22 cellular contexts compared by ENCODE assay signal in genomic region chr1:151037032-151037431, GRCh38.
"Had no signal": no experiment of that assay in that cellular context is flagged by ENCODE, and none has a peak within 500 bp of the region (broad histone marks: within the 10 kb centered on the region; RNA-seq: fewer than 3 reads in every experiment).

No MANE protein-coding gene starts in this region.

- H3K27ac ChIP-seq: gastrocnemius medialis, heart right ventricle, testis, WERI-Rb-1 had no signal

- H3K9me2 ChIP-seq: SK-N-SH had no signal

- H3K4me1 ChIP-seq: gastrocnemius medialis, prostate gland, testis had no signal

- H3K4me3 Mint-ChIP-seq: activated CD8-positive, alpha-beta T cell treated with anti-CD3 and anti-CD28 coated beads for 36 hours; activated T-cell treated with anti-CD3 and anti-CD28 coated beads, Interleukin-2, amount 50 U/mL, for 4 hours; memory B cell; natural killer cell treated with Interleukin-12 subunit alpha and Interleukin-12 subunit beta and Interleukin-15 and Interleukin-18, amount 100 ng/mL, for 72 hours; stimulated activated naive CD8-positive, alpha-beta T cell treated with anti-CD3 and anti-CD28 coated beads, Interleukin-15, Interleukin-2, amounts not matched to agents 100 ng/mL and 50 ng/mL, for 24 hours had no signal

- H3K4me2 ChIP-seq: SK-N-SH, smooth muscle cell had no signal

- H3K36me3 ChIP-seq: prostate gland had no signal

- DNase-seq: activated CD4-positive, alpha-beta T cell treated with anti-CD3 and anti-CD28 coated beads for 4 hours; activated CD8-positive, alpha-beta T cell treated with anti-CD3 and anti-CD28 coated beads for 36 hours; activated effector memory CD4-positive, alpha-beta T cell treated with Interleukin-2 at 50 U/mL for 16 hours; activated T-cell treated with anti-CD3 and anti-CD28 coated beads, Interleukin-2, amount 50 U/mL, for 4 hours; central memory CD4-positive, alpha-beta T cell; cortex of kidney; effector CD8-positive, alpha-beta T cell; gastrocnemius medialis; heart right ventricle; islet precursor cell; right cardiac atrium; SK-N-SH; T-helper 1 cell; testis; WERI-Rb-1 had no signal

- H3K4me1 Mint-ChIP-seq: memory B cell had no signal

- H3K9me3 ChIP-seq: gastrocnemius medialis, heart right ventricle, prostate gland, SK-N-SH, testis had no signal

- H3K27me3 Mint-ChIP-seq: activated CD8-positive, alpha-beta T cell treated with anti-CD3 and anti-CD28 coated beads for 36 hours; memory B cell; natural killer cell treated with Interleukin-12 subunit alpha and Interleukin-12 subunit beta and Interleukin-15 and Interleukin-18, amount 100 ng/mL, for 72 hours; stimulated activated naive CD8-positive, alpha-beta T cell treated with anti-CD3 and anti-CD28 coated beads, Interleukin-15, Interleukin-2, amounts not matched to agents 100 ng/mL and 50 ng/mL, for 24 hours had no signal

- ATAC-seq: activated CD8-positive, alpha-beta T cell treated with anti-CD3 and anti-CD28 coated beads for 36 hours; activated naive CD4-positive, alpha-beta T cell treated with anti-CD3 and anti-CD28 coated beads, Interleukin-2, amount 50 U/mL, for 72 hours; activated T-cell treated with anti-CD3 and anti-CD28 coated beads, Interleukin-2, amount 50 U/mL, for 4 hours; gastrocnemius medialis; heart right ventricle; left lobe of liver; natural killer cell treated with Interleukin-12 subunit alpha and Interleukin-12 subunit beta and Interleukin-15 and Interleukin-18, amount 100 ng/mL, for 72 hours; right cardiac atrium had no signal

- H3K27ac Mint-ChIP-seq: activated CD8-positive, alpha-beta T cell treated with anti-CD3 and anti-CD28 coated beads for 36 hours; memory B cell; stimulated activated naive CD8-positive, alpha-beta T cell treated with anti-CD3 and anti-CD28 coated beads, Interleukin-15, Interleukin-2, amounts not matched to agents 100 ng/mL and 50 ng/mL, for 24 hours had no signal

- H3K9me3 Mint-ChIP-seq: activated CD8-positive, alpha-beta T cell treated with anti-CD3 and anti-CD28 coated beads for 36 hours; activated naive CD4-positive, alpha-beta T cell treated with anti-CD3 and anti-CD28 coated beads, Interleukin-2, amount 50 U/mL, for 72 hours; activated T-cell treated with anti-CD3 and anti-CD28 coated beads, Interleukin-2, amount 50 U/mL, for 4 hours; memory B cell; natural killer cell treated with Interleukin-12 subunit alpha and Interleukin-12 subunit beta and Interleukin-15 and Interleukin-18, amount 100 ng/mL, for 72 hours; stimulated activated naive CD8-positive, alpha-beta T cell treated with anti-CD3 and anti-CD28 coated beads, Interleukin-15, Interleukin-2, amounts not matched to agents 100 ng/mL and 50 ng/mL, for 24 hours had no signal

- H3K4me3 ChIP-seq: gastrocnemius medialis, heart right ventricle, smooth muscle cell, testis had no signal

- H3K27me3 ChIP-seq: gastrocnemius medialis, heart right ventricle, testis had no signal
